ENCODE assay signal across 1 cellular context in genomic region chr11:827146-827860, GRCh38.
TF ChIP-seq lines count a peak whose summit lies in the region.

No MANE protein-coding gene starts in this region.

TF ChIP-seq in K562, 482 proteins besides CTCF, POLR2A, EP300 and RAD21 (continued from another document and continues in another):
- TF ChIP-seq HSF4 (CRISPR knock-in tag; IDR thresholded peaks at IDR 0.05; ENCODE audit: borderline replicate concordance) (no peak), RB1 (IDR thresholded peaks at IDR 0.05; ENCODE audit: low read depth) (peak; percentile 72; the same call in 1 of the 2 replicates), TRIM28 (IDR thresholded peaks at IDR 0.05) (no peak), PTTG1 (tag; IDR thresholded peaks at IDR 0.05; ENCODE audit: low read depth) (no peak), TAF9B (IDR thresholded peaks at IDR 0.05; ENCODE audit: partially characterized antibody) (no peak), FOXP4 (CRISPR knock-in tag; IDR thresholded peaks at IDR 0.05; ENCODE audit: borderline replicate concordance) (no peak), MNT (conservative IDR thresholded peaks at IDR 0.05) (peak; percentile 82 to 91), HEY1 (CRISPR knock-in tag; IDR thresholded peaks at IDR 0.05; ENCODE audit: borderline replicate concordance) (no peak), REST (CRISPR knock-in tag; IDR thresholded peaks at IDR 0.05; ENCODE audit: low read depth) (peak; percentile 24; the same call in 1 of the 2 replicates), NR2C1 (IDR thresholded peaks at IDR 0.05) (no peak), NR2C1 (tag; IDR thresholded peaks at IDR 0.05) (no peak), HDAC1 (IDR thresholded peaks at IDR 0.05) (peak in 1 of 2 experiments; percentile 82; a peak in 1 of 4 replicates), ZNF830 (CRISPR knock-in tag; IDR thresholded peaks at IDR 0.05) (0 out of 2 replicates have a peak, but pooled peaks have one; percentile 19), ELF1 (tag; IDR thresholded peaks at IDR 0.05) (peak; percentile 59; the same call in 1 of the 2 replicates), NCOR1 (IDR thresholded peaks at IDR 0.05) (peak; percentile 31), TAF1 (IDR thresholded peaks at IDR 0.05; ENCODE audit: control insufficient read depth, extremely low read depth, insufficient read depth, low read length, severe bottlenecking) (peak; percentile 39), HNRNPL (IDR thresholded peaks at IDR 0.05; ENCODE audit: low read depth, low read length) (0 out of 2 replicates have a peak, but pooled peaks have one; percentile 29), PCBP1 (IDR thresholded peaks at IDR 0.05; ENCODE audit: low read depth, low read length, poor library complexity, severe bottlenecking) (peak; percentile 63), POLR2B (IDR thresholded peaks at IDR 0.05; ENCODE audit: low read depth, partially characterized antibody) (peak; percentile 54), FUS (optimal IDR thresholded peaks at IDR 0.05; ENCODE audit: low read depth, low read length) (no peak), ETS2 (tag; IDR thresholded peaks at IDR 0.05; ENCODE audit: borderline replicate concordance, poor library complexity, severe bottlenecking) (no peak), LEF1 (IDR thresholded peaks at IDR 0.05) (peak; percentile 48; the same call in 1 of the 2 replicates), RNF219 (CRISPR knock-in tag; IDR thresholded peaks at IDR 0.05) (no peak), MBD2 (IDR thresholded peaks at IDR 0.05; ENCODE audit: borderline replicate concordance, low read depth) (peak; percentile 5; the same call in 1 of the 2 replicates), ARNT (IDR thresholded peaks at IDR 0.05) (no peak), TAF15 (IDR thresholded peaks at IDR 0.05; ENCODE audit: low read depth, low read length) (no peak), ETV5 (CRISPR knock-in tag; IDR thresholded peaks at IDR 0.05; ENCODE audit: low read depth) (peak; percentile 53; the same call in 1 of the 2 replicates), SAFB2 (IDR thresholded peaks at IDR 0.05; ENCODE audit: borderline replicate concordance, low read depth, low read length, severe bottlenecking) (no peak), KAT7 (CRISPR knock-in tag; IDR thresholded peaks at IDR 0.05; ENCODE audit: borderline replicate concordance) (no peak), ZEB2 (IDR thresholded peaks at IDR 0.05) (peak; percentile 54; the same call in 1 of the 2 replicates), ZFX (CRISPR knock-in tag; IDR thresholded peaks at IDR 0.05) (peak; percentile 86), ATF1 (CRISPR knock-in tag; IDR thresholded peaks at IDR 0.05) (no peak), ATF1 (tag; IDR thresholded peaks at IDR 0.05) (0 out of 2 replicates have a peak, but pooled peaks have one; percentile 24), ZSCAN29 (IDR thresholded peaks at IDR 0.05) (no peak), ZNF263 (CRISPR knock-in tag; IDR thresholded peaks at IDR 0.05; ENCODE audit: borderline replicate concordance) (no peak; the same call in 1 of the 2 replicates)
- TF ChIP-seq, protein P1, sequence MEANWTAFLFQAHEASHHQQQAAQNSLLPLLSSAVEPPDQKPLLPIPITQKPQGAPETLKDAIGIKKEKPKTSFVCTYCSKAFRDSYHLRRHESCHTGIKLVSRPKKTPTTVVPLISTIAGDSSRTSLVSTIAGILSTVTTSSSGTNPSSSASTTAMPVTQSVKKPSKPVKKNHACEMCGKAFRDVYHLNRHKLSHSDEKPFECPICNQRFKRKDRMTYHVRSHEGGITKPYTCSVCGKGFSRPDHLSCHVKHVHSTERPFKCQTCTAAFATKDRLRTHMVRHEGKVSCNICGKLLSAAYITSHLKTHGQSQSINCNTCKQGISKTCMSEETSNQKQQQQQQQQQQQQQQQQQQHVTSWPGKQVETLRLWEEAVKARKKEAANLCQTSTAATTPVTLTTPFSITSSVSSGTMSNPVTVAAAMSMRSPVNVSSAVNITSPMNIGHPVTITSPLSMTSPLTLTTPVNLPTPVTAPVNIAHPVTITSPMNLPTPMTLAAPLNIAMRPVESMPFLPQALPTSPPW (CRISPR knock-in tag; IDR thresholded peaks at IDR 0.05), result peak; percentile 76
- TF ChIP-seq, protein P2, sequence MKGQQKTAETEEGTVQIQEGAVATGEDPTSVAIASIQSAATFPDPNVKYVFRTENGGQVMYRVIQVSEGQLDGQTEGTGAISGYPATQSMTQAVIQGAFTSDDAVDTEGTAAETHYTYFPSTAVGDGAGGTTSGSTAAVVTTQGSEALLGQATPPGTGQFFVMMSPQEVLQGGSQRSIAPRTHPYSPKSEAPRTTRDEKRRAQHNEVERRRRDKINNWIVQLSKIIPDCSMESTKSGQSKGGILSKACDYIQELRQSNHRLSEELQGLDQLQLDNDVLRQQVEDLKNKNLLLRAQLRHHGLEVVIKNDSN (CRISPR knock-in tag; IDR thresholded peaks at IDR 0.05), result 0 out of 2 replicates have a peak, but pooled peaks have one; percentile 35
- TF ChIP-seq, protein P3, sequence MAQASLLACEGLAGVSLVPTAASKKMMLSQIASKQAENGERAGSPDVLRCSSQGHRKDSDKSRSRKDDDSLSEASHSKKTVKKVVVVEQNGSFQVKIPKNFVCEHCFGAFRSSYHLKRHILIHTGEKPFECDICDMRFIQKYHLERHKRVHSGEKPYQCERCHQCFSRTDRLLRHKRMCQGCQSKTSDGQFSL (CRISPR knock-in tag; IDR thresholded peaks at IDR 0.05), result peak; percentile 81
- TF ChIP-seq, protein P3 (tag; IDR thresholded peaks at IDR 0.05), result peak in 1 of 2 experiments; percentile 78; a peak in 2 of 4 replicates
- TF ChIP-seq, protein P4, sequence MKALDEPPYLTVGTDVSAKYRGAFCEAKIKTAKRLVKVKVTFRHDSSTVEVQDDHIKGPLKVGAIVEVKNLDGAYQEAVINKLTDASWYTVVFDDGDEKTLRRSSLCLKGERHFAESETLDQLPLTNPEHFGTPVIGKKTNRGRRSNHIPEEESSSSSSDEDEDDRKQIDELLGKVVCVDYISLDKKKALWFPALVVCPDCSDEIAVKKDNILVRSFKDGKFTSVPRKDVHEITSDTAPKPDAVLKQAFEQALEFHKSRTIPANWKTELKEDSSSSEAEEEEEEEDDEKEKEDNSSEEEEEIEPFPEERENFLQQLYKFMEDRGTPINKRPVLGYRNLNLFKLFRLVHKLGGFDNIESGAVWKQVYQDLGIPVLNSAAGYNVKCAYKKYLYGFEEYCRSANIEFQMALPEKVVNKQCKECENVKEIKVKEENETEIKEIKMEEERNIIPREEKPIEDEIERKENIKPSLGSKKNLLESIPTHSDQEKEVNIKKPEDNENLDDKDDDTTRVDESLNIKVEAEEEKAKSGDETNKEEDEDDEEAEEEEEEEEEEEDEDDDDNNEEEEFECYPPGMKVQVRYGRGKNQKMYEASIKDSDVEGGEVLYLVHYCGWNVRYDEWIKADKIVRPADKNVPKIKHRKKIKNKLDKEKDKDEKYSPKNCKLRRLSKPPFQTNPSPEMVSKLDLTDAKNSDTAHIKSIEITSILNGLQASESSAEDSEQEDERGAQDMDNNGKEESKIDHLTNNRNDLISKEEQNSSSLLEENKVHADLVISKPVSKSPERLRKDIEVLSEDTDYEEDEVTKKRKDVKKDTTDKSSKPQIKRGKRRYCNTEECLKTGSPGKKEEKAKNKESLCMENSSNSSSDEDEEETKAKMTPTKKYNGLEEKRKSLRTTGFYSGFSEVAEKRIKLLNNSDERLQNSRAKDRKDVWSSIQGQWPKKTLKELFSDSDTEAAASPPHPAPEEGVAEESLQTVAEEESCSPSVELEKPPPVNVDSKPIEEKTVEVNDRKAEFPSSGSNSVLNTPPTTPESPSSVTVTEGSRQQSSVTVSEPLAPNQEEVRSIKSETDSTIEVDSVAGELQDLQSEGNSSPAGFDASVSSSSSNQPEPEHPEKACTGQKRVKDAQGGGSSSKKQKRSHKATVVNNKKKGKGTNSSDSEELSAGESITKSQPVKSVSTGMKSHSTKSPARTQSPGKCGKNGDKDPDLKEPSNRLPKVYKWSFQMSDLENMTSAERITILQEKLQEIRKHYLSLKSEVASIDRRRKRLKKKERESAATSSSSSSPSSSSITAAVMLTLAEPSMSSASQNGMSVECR (CRISPR knock-in tag; IDR thresholded peaks at IDR 0.05), result peak; percentile 75
- TF ChIP-seq, protein P5, sequence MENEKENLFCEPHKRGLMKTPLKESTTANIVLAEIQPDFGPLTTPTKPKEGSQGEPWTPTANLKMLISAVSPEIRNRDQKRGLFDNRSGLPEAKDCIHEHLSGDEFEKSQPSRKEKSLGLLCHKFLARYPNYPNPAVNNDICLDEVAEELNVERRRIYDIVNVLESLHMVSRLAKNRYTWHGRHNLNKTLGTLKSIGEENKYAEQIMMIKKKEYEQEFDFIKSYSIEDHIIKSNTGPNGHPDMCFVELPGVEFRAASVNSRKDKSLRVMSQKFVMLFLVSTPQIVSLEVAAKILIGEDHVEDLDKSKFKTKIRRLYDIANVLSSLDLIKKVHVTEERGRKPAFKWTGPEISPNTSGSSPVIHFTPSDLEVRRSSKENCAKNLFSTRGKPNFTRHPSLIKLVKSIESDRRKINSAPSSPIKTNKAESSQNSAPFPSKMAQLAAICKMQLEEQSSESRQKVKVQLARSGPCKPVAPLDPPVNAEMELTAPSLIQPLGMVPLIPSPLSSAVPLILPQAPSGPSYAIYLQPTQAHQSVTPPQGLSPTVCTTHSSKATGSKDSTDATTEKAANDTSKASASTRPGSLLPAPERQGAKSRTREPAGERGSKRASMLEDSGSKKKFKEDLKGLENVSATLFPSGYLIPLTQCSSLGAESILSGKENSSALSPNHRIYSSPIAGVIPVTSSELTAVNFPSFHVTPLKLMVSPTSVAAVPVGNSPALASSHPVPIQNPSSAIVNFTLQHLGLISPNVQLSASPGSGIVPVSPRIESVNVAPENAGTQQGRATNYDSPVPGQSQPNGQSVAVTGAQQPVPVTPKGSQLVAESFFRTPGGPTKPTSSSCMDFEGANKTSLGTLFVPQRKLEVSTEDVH (IDR thresholded peaks at IDR 0.05; ENCODE audit: low read depth, partially characterized antibody), result peak; percentile 37
